8 cellular contexts compared by ENCODE assay signal in genomic region chr15:72685301-72685924, GRCh38. TPM values are rescaled to one million over a fixed set of nuclear protein-coding genes. Genes with fewer than 3 reads are reported as not detected.
DNase-seq lines count a peak whose midpoint lies in the region; ATAC-seq and TF ChIP-seq lines count a peak whose summit lies in the region.

No MANE protein-coding gene starts in this region.

- H3K27me3 ChIP-seq in IMR-90 (ENCODE audit: control insufficient read depth, insufficient read depth, low read length): peaks cover 8% of the 10 kb centered on the region
- no peaks in the 10 kb centered on the region for H3K27me3 ChIP-seq in muscle layer of colon (ENCODE audit: control insufficient read depth in 1 of 2, insufficient read depth in 2 of 2, low read length in 2 of 2)

- TF ChIP-seq CTCF in AG10803 (conservative IDR thresholded peaks at IDR 0.05; ENCODE audit: low read length) (0 out of 2 replicates have a peak, but pooled peaks have one; percentile 7), IMR-90 (conservative IDR thresholded peaks at IDR 0.05; ENCODE audit: low read depth, low read length) (no peak)

- H2BK120ac ChIP-seq in IMR-90 (ENCODE audit: low read depth, low read length): peak overlapping the region; percentile 31

- peak overlapping the region; percentile 80 for H3K23ac ChIP-seq in IMR-90 (ENCODE audit: low read depth, low read length)

- no peak for TF ChIP-seq RAD21 in IMR-90 (IDR thresholded peaks at IDR 0.05; ENCODE audit: low read length)

- H4K91ac ChIP-seq in IMR-90 (ENCODE audit: insufficient read depth, low read depth, low read length): peak overlapping the region; percentile 75

- TF ChIP-seq POLR2A in IMR-90 (IDR thresholded peaks at IDR 0.05; ENCODE audit: low read depth, low read length): no peak

- no peaks in the 10 kb centered on the region for H3K9me3 ChIP-seq in IMR-90 (ENCODE audit: control insufficient read depth, insufficient read depth, low read length)
- H3K9me3 ChIP-seq in muscle layer of colon (ENCODE audit: low read length): no peaks in the 10 kb centered on the region

- dilution Hi-C loops in IMR-90 (cut with HindIII; ENCODE audit: low sequenced_read_pairs, unreplicated experiment): no loop called here

- H3K14ac ChIP-seq in IMR-90 (replicated peaks; ENCODE audit: low read depth, low read length): peak overlapping the region; percentile 92

- H2BK20ac ChIP-seq in IMR-90 (ENCODE audit: low read depth, low read length): no peak overlapping the region

- POLR2A ChIA-PET in IMR-90 (lab: Charles Lee; ENCODE audit: unreplicated experiment): interaction anchor here (0.6 kb wide), 1 partner anchor 10 kb away, joined by 4 read pairs; no protein-coding TSS in a partner anchor

- peak overlapping the region; percentile 98 to 99 for H4K8ac ChIP-seq in IMR-90 (ENCODE audit: low read depth in 2 of 2, low read length in 2 of 2)

- H3K9ac ChIP-seq in IMR-90 (ENCODE audit: low read depth, low read length): peak overlapping the region; percentile 80
- peak overlapping the region; percentile 50 for H3K9ac ChIP-seq in muscle layer of colon (ENCODE audit: low read length)

- H3K4ac ChIP-seq in IMR-90 (ENCODE audit: low read depth, low read length): peak overlapping the region; percentile 80

- BruUV-seq in IMR-90 (replicated peaks; lab: Mats Ljungman, UMichigan): no TSS peak

- H3K27ac ChIP-seq in IMR-90 (ENCODE audit: insufficient read depth, low read length) (peak overlapping the region; percentile 89), caudate nucleus (ENCODE audit: low read depth, low read length) (peak overlapping the region; percentile 52), muscle layer of colon (ENCODE audit: low read depth, low read length) (peak overlapping the region; percentile 79)

- CTCF ChIA-PET in IMR-90 (lab: Yijun Ruan, JAX): no interaction called here

- 0 out of 3 replicates have a peak overlapping the region, but pooled peaks have one; percentile 62 for H2BK15ac ChIP-seq in IMR-90 (ENCODE audit: low read depth, low read length)

- no peaks in the 10 kb centered on the region for H3K36me3 ChIP-seq in IMR-90 (ENCODE audit: control insufficient read depth, insufficient read depth, low read length)
- H3K36me3 ChIP-seq in muscle layer of colon (ENCODE audit: insufficient read depth, low read length): no peaks in the 10 kb centered on the region

- peak overlapping the region; percentile 89 for H3K56ac ChIP-seq in IMR-90 (ENCODE audit: extremely low read depth, insufficient read depth, low read length)

- H4K5ac ChIP-seq in IMR-90 (ENCODE audit: low read depth, low read length): peak overlapping the region; percentile 77

- no peaks in the 10 kb centered on the region for H3K9me1 ChIP-seq in IMR-90 (ENCODE audit: insufficient read depth, low read length)

- H3K4me3 ChIP-seq in AG10803 (ENCODE audit: low read length) (peak overlapping the region; percentile 73), IMR-90 (ENCODE audit: insufficient read depth, low read depth, low read length) (peak overlapping the region; percentile 59), muscle layer of colon (ENCODE audit: low read depth in 1 of 2, low read length in 2 of 2) (peak overlapping the region; percentile 69 to 95)

- peak overlapping the region; percentile 73 for H2AK9ac ChIP-seq in IMR-90 (replicated peaks; ENCODE audit: low read depth, low read length, poor library complexity)

- in situ Hi-C loops in IMR-90 (cut with MboI; ENCODE audit: low sequenced_read_pairs): no loop called here

- H3K4me1 ChIP-seq in IMR-90 (ENCODE audit: control insufficient read depth, insufficient read depth, low read length): 0 out of 2 replicates have a peak, but pooled peaks cover 1% of the 10 kb centered on the region
- peaks cover 8% of the 10 kb centered on the region for H3K4me1 ChIP-seq in muscle layer of colon (ENCODE audit: insufficient read depth, low read length)

- peak overlapping the region; percentile 99 for H2AFZ ChIP-seq in IMR-90 (replicated peaks; ENCODE audit: low read length, poor library complexity)

- ATAC-seq in IMR-90 (ENCODE audit: low read depth) (no peak), HG02798 (IDR thresholded peaks at IDR 0.05; ENCODE audit: poor library complexity, unreplicated experiment) (no peak)

- 0 out of 2 replicates have a peak overlapping the region, but pooled peaks have one; percentile 6 for H2AK5ac ChIP-seq in IMR-90 (ENCODE audit: low read depth, low read length)

- H4K20me1 ChIP-seq in IMR-90 (ENCODE audit: insufficient read depth, low read length): no peaks in the 10 kb centered on the region

- peak overlapping the region; percentile 73 for H2BK5ac ChIP-seq in IMR-90 (ENCODE audit: low read depth, low read length, poor library complexity, severe bottlenecking)

- peak overlapping the region; percentile 81 for H3K4me2 ChIP-seq in IMR-90 (ENCODE audit: low read depth, low read length)

- DNase-seq in AG10803 (ENCODE audit: low read depth): no peak
- peak; percentile 1 for DNase-seq in IMR-90
- no peak for DNase-seq in caudate nucleus (lab: John Stamatoyannopoulos, UW)
- no peak for DNase-seq in NCI-H345 (lab: John Stamatoyannopoulos, UW)
- no peak for DNase-seq in activated CD4-positive, CD25-positive, alpha-beta regulatory T cell (lab: John Stamatoyannopoulos, UW)
- no peak for DNase-seq in C1 segment of cervical spinal cord (lab: John Stamatoyannopoulos, UW)

- H3K18ac ChIP-seq in IMR-90 (ENCODE audit: low read depth, low read length): peak overlapping the region; percentile 56; the same call in 1 of the 2 replicates

- 0% methylated on average over 1 of the region's 23 CpGs; no CpG with 5 or more reads in 1 of the 2 experiments for WGBS in IMR-90 (ENCODE audit: extremely low coverage in 2 of 2, insufficient read length in 1 of 2), 2 experiments

- intact Hi-C loops in IMR-90 (cut with micrococcal nuclease): no loop called here

- peaks cover 0 to 13% of the 10 kb centered on the region in 2 experiments; a peak in 2 of 4 replicates for H3K79me1 ChIP-seq in IMR-90 (ENCODE audit: low read depth in 1 of 2, low read length in 2 of 2)

TF ChIP-seq in IMR-90, 13 proteins besides CTCF, POLR2A, EP300 and RAD21:
- TF ChIP-seq MAFK (IDR thresholded peaks at IDR 0.05; ENCODE audit: low read depth, low read length): no peak
- TF ChIP-seq USF2 (IDR thresholded peaks at IDR 0.05; ENCODE audit: low read depth, low read length): no peak
- TF ChIP-seq MAZ (IDR thresholded peaks at IDR 0.05; ENCODE audit: borderline replicate concordance, low read depth, low read length): no peak
- TF ChIP-seq MXI1 (IDR thresholded peaks at IDR 0.05; ENCODE audit: borderline replicate concordance, low read depth, low read length): no peak
- no peak for TF ChIP-seq FOS (IDR thresholded peaks at IDR 0.05; ENCODE audit: low read depth, low read length)
- TF ChIP-seq RFX5 (IDR thresholded peaks at IDR 0.05; ENCODE audit: low read depth, low read length): no peak
- TF ChIP-seq, protein P1, sequence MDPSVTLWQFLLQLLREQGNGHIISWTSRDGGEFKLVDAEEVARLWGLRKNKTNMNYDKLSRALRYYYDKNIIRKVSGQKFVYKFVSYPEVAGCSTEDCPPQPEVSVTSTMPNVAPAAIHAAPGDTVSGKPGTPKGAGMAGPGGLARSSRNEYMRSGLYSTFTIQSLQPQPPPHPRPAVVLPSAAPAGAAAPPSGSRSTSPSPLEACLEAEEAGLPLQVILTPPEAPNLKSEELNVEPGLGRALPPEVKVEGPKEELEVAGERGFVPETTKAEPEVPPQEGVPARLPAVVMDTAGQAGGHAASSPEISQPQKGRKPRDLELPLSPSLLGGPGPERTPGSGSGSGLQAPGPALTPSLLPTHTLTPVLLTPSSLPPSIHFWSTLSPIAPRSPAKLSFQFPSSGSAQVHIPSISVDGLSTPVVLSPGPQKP (IDR thresholded peaks at IDR 0.05; ENCODE audit: borderline replicate concordance, low read depth, low read length): no peak
- TF ChIP-seq RCOR1 (IDR thresholded peaks at IDR 0.05; ENCODE audit: insufficient replicate concordance, low read length): no peak
- TF ChIP-seq CEBPB (IDR thresholded peaks at IDR 0.05; ENCODE audit: low read depth, low read length): no peak
- no peak for TF ChIP-seq CHD1 (IDR thresholded peaks at IDR 0.05; ENCODE audit: low read depth, low read length)
- TF ChIP-seq NFE2L2 (IDR thresholded peaks at IDR 0.05; ENCODE audit: low read depth, low read length): no peak
- no peak for TF ChIP-seq BHLHE40 (IDR thresholded peaks at IDR 0.05; ENCODE audit: low read depth, low read length)
- no peak for TF ChIP-seq SMC3 (IDR thresholded peaks at IDR 0.05; ENCODE audit: low read depth, low read length)

RNA-seq across cellular contexts. Expression of gene HIGD2B, which starts 0.6 kb away (rescaled TPM):
- not detected in 2 replicates for total RNA-seq in IMR-90 (2012; rRNA removed)
- not detected in 2 replicates for polyA plus RNA-seq in IMR-90 (2012; rRNA removed)
- not detected in 2 replicates for polyA plus RNA-seq in IMR-90 (2012; cell fraction: cytosol; rRNA removed)
- not detected in 2 replicates for polyA plus RNA-seq in IMR-90 (2012; cell fraction: nucleus; rRNA removed; ENCODE audit: low replicate concordance)

RNA-seq across cellular contexts. Expression of gene BBS4, which starts 0.6 kb away (rescaled TPM):
- total RNA-seq in IMR-90 (2012; rRNA removed): 9.7 and 15.8 TPM in 2 replicates
- polyA plus RNA-seq in IMR-90 (2012; rRNA removed): 10.5 and 21.0 TPM in 2 replicates
- 3.6 and 6.6 TPM in 2 replicates for polyA plus RNA-seq in IMR-90 (2012; cell fraction: cytosol; rRNA removed)
- polyA plus RNA-seq in IMR-90 (2012; cell fraction: nucleus; rRNA removed; ENCODE audit: low replicate concordance): 9.2 and 47.2 TPM in 2 replicates

RNA-seq across cellular contexts. Expression of gene GOLGA6B, which starts 30.9 kb away (rescaled TPM):
- total RNA-seq in IMR-90 (2012; rRNA removed): not detected in 2 replicates
- not detected in 2 replicates for polyA plus RNA-seq in IMR-90 (2012; rRNA removed)
- polyA plus RNA-seq in IMR-90 (2012; cell fraction: cytosol; rRNA removed): not detected in 2 replicates
- not detected in 2 replicates for polyA plus RNA-seq in IMR-90 (2012; cell fraction: nucleus; rRNA removed; ENCODE audit: low replicate concordance)
